Comparison of ENCODE assay signal across 10 cellular contexts in genomic region chr7:141739250-141739649, GRCh38. TPM values are rescaled to one million over a fixed set of nuclear protein-coding genes. Genes with fewer than 3 reads are reported as not detected.
DNase-seq lines count a peak whose midpoint lies in the region; ATAC-seq and TF ChIP-seq lines count a peak whose summit lies in the region.
"Had no signal": no experiment of that assay in that cellular context is flagged by ENCODE, and none has a peak within 500 bp of the region (broad histone marks: within the 10 kb centered on the region; RNA-seq: fewer than 3 reads in every experiment).

No MANE protein-coding gene starts in this region.

- H3K4me1 ChIP-seq in thoracic aorta (ENCODE audit: control insufficient read depth in 1 of 2, low read depth in 2 of 2) = peaks cover 5 to 18% of the 10 kb centered on the region in 2 donors

- peak overlapping the region; percentile 99 for H3K27ac Mint-ChIP-seq in activated T-cell treated with anti-CD3 and anti-CD28 coated beads, Interleukin-2, amount 50 U/mL, for 72 hours
- H3K27ac Mint-ChIP-seq in activated naive CD8-positive, alpha-beta T cell = peak overlapping the region; percentile 95
- H3K27ac Mint-ChIP-seq in immature natural killer cell = peak overlapping the region; percentile 88 to 99 (median 98)

- no peak overlapping the region for H3K27ac ChIP-seq in thoracic aorta

- H3K36me3 Mint-ChIP-seq in activated T-cell treated with anti-CD3 and anti-CD28 coated beads, Interleukin-2, amount 50 U/mL, for 72 hours (ENCODE audit: insufficient read depth in 2 of 2) = peaks cover 14 to 39% of the 10 kb centered on the region in 2 donors
- H3K36me3 Mint-ChIP-seq in activated naive CD8-positive, alpha-beta T cell = peaks cover 16% of the 10 kb centered on the region
- H3K36me3 Mint-ChIP-seq in immature natural killer cell = peaks cover 14 to 26% (median 25%) of the 10 kb centered on the region in 3 donors

- no peaks in the 10 kb centered on the region for H3K27me3 Mint-ChIP-seq in activated T-cell treated with anti-CD3 and anti-CD28 coated beads, Interleukin-2, amount 50 U/mL, for 72 hours (ENCODE audit: low read depth)
- no peaks in the 10 kb centered on the region for H3K27me3 Mint-ChIP-seq in activated naive CD8-positive, alpha-beta T cell
- peaks cover 7 to 18% (median 14%) of the 10 kb centered on the region in 3 donors for H3K27me3 Mint-ChIP-seq in immature natural killer cell (ENCODE audit: low read depth in 3 of 3)

- H3K9me3 Mint-ChIP-seq in activated T-cell treated with anti-CD3 and anti-CD28 coated beads, Interleukin-2, amount 50 U/mL, for 72 hours = no peaks in the 10 kb centered on the region
- H3K9me3 Mint-ChIP-seq in activated naive CD8-positive, alpha-beta T cell (ENCODE audit: low read depth) = no peaks in the 10 kb centered on the region
- no peaks in the 10 kb centered on the region for H3K9me3 Mint-ChIP-seq in immature natural killer cell

- peaks cover 50% of the 10 kb centered on the region for H3K4me1 Mint-ChIP-seq in activated T-cell treated with anti-CD3 and anti-CD28 coated beads, Interleukin-2, amount 50 U/mL, for 72 hours (ENCODE audit: low read depth)
- H3K4me1 Mint-ChIP-seq in activated naive CD8-positive, alpha-beta T cell (ENCODE audit: low read depth) = peaks cover 52% of the 10 kb centered on the region
- peaks cover 34 to 75% of the 10 kb centered on the region in 2 donors for H3K4me1 Mint-ChIP-seq in immature natural killer cell

- no peak for TF ChIP-seq CTCF in thoracic aorta (IDR thresholded peaks at IDR 0.05)

- no peaks in the 10 kb centered on the region for H3K27me3 ChIP-seq in thoracic aorta (replicated peaks; ENCODE audit: insufficient read depth)

- peaks cover 25% of the 10 kb centered on the region for H3K36me3 ChIP-seq in thoracic aorta

- H3K9me3 ChIP-seq in thoracic aorta = no peaks in the 10 kb centered on the region

- peak overlapping the region; percentile 74 for H3K4me3 ChIP-seq in thoracic aorta

- no peak for ATAC-seq in activated T-cell treated with anti-CD3 and anti-CD28 coated beads, Interleukin-2, amount 50 U/mL, for 72 hours (replicated peaks in 1 of 2)
- no peak for ATAC-seq in thoracic aorta (ENCODE audit: insufficient number of reproducible peaks, low FRiP score, low read depth)
- no peak for ATAC-seq in HG02938 (IDR thresholded peaks at IDR 0.05; ENCODE audit: unreplicated experiment)
- ATAC-seq: left colon had no signal

- peak overlapping the region; percentile 94 to 98 for H3K4me3 Mint-ChIP-seq in activated T-cell treated with anti-CD3 and anti-CD28 coated beads, Interleukin-2, amount 50 U/mL, for 72 hours
- H3K4me3 Mint-ChIP-seq in activated naive CD8-positive, alpha-beta T cell = peak overlapping the region; percentile 95
- H3K4me3 Mint-ChIP-seq in immature natural killer cell = peak overlapping the region; percentile 58 to 100 (median 77)

- no peak for DNase-seq in activated T-cell treated with anti-CD3 and anti-CD28 coated beads, Interleukin-2, amount 50 U/mL, for 72 hours
- no peak for DNase-seq in activated T-cell treated with anti-CD3 and anti-CD28 coated beads for 4 hours
- no peak for DNase-seq in immature natural killer cell
- DNase-seq in thoracic aorta (ENCODE audit: low spot score) = no peak
- no peak for DNase-seq in SHP77 treated with DMSO at 0.1 percent for 48 hours (lab: John Stamatoyannopoulos, UW)
- DNase-seq in DMS153 treated with DMSO at 0.1 percent for 48 hours (lab: John Stamatoyannopoulos, UW; ENCODE audit: unreplicated experiment) = no peak
- DNase-seq: left colon, NCI-H1930 had no signal

RNA-seq across cellular contexts. Expression of gene SSBP1, which starts 1.1 kb away (rescaled TPM):
- total RNA-seq in activated T-cell treated with anti-CD3 and anti-CD28 coated beads, Interleukin-2, amount 50 U/mL, for 72 hours = 100 to 1,000 TPM; 126 to 131 TPM
- polyA plus RNA-seq in immature natural killer cell = 100 to 1,000 TPM; 268 to 349 (median 271) TPM
- total RNA-seq in thoracic aorta = 100 to 1,000 TPM in 1 of 2 donors, 10 to 100 TPM in 1; 50.8 to 157 TPM

RNA-seq across cellular contexts. Expression of gene TAS2R3, which starts 24.6 kb away (rescaled TPM):
- 1 to 10 TPM; 1.8 TPM for total RNA-seq in activated T-cell treated with anti-CD3 and anti-CD28 coated beads, Interleukin-2, amount 50 U/mL, for 72 hours
- polyA plus RNA-seq in immature natural killer cell = not detected
- total RNA-seq in thoracic aorta = under 1 TPM in 1 of 2 donors, not detected in 1; 0.41 TPM

RNA-seq across cellular contexts. Expression of gene WEE2, which starts 31.1 kb away (rescaled TPM):
- total RNA-seq in activated T-cell treated with anti-CD3 and anti-CD28 coated beads, Interleukin-2, amount 50 U/mL, for 72 hours = not detected
- polyA plus RNA-seq in immature natural killer cell = not detected
- total RNA-seq in thoracic aorta = not detected
- total RNA-seq: left colon had no signal

RNA-seq across cellular contexts. Expression of gene TAS2R4, which starts 37.2 kb away (rescaled TPM):
- total RNA-seq in activated T-cell treated with anti-CD3 and anti-CD28 coated beads, Interleukin-2, amount 50 U/mL, for 72 hours = 1 to 10 TPM; 1.1 to 1.4 TPM
- polyA plus RNA-seq in immature natural killer cell = not detected
- total RNA-seq in thoracic aorta = 1 to 10 TPM in 1 of 2 donors, under 1 TPM in 1; 0.81 to 3.5 TPM

RNA-seq across cellular contexts. Expression of gene DENND11, which starts 37.3 kb away (rescaled TPM):
- 10 to 100 TPM; 43.2 to 48.7 TPM for total RNA-seq in activated T-cell treated with anti-CD3 and anti-CD28 coated beads, Interleukin-2, amount 50 U/mL, for 72 hours
- 10 to 100 TPM in 1 of 3 donors, 1 to 10 TPM in 2; 2.2 to 13.0 (median 9.6) TPM for polyA plus RNA-seq in immature natural killer cell
- 10 to 100 TPM; 29.0 to 37.8 TPM for total RNA-seq in thoracic aorta
